ENCODE assay signal across 10 cellular contexts in genomic region chr12:48978291-48978740, GRCh38. TPM values are rescaled to one million over a fixed set of nuclear protein-coding genes. Genes with fewer than 3 reads are reported as not detected.
DNase-seq lines count a peak whose midpoint lies in the region; ATAC-seq, FAIRE-seq and TF ChIP-seq lines count a peak whose summit lies in the region.
"Had no signal": no experiment of that assay in that cellular context is flagged by ENCODE, and none has a peak within 500 bp of the region (broad histone marks: within the 10 kb centered on the region; RNA-seq: fewer than 3 reads in every experiment).

WNT1 (plus strand) TSS chr12:48978322; CDS start chr12:48978651, 329 bp downstream.

- DNase-seq in CD4-positive, alpha-beta T cell, result no peak
- no peak for DNase-seq in K562 (ENCODE audit: extremely low read depth in 1 of 4, low spot score in 3 of 4)
- DNase-seq in natural killer cell, result peak; percentile 50
- no peak for DNase-seq in foreskin melanocyte
- DNase-seq in SW 1271 (lab: John Stamatoyannopoulos, UW), result no peak
- no peak for DNase-seq in GM12891 (ENCODE audit: insufficient read length, low spot score)

- no peak for ATAC-seq in CD4-positive, alpha-beta T cell (ENCODE audit: poor library complexity)
- ATAC-seq in HG02885 (IDR thresholded peaks at IDR 0.05; ENCODE audit: poor library complexity, unreplicated experiment) (peak; percentile 22), K562 (no peak), natural killer cell (peak in 2 of 3 donors; percentile 3 to 14), GM18861 (IDR thresholded peaks at IDR 0.05; ENCODE audit: unreplicated experiment) (no peak)

- peaks cover 10 to 53% of the 10 kb centered on the region in 2 experiments; a peak in 4 of 5 replicates for H3K4me1 ChIP-seq in K562 (replicated peaks in 1 of 2; ENCODE audit: control insufficient read depth in 2 of 2, insufficient read depth in 2 of 2, low read length in 2 of 2)

- no peaks in the 10 kb centered on the region for H3K9me3 Mint-ChIP-seq in CD4-positive, alpha-beta T cell
- H3K9me3 Mint-ChIP-seq in natural killer cell, result no peaks in the 10 kb centered on the region

- peaks cover 63% of the 10 kb centered on the region for H3K27me3 Mint-ChIP-seq in CD4-positive, alpha-beta T cell
- peaks cover 21 to 36% of the 10 kb centered on the region in 2 donors for H3K27me3 Mint-ChIP-seq in natural killer cell (ENCODE audit: low read depth in 2 of 2)

- BruUV-seq in K562 (replicated peaks; lab: Mats Ljungman, UMichigan), result no TSS peak

- H3K4me3 ChIP-seq in K562, result no peak within 1 kb of the TSS

- no peak for TF ChIP-seq RAD21 in K562 (CRISPR knock-in tag; conservative IDR thresholded peaks at IDR 0.05 in 1 of 2, IDR thresholded peaks at IDR 0.05 in 1 of 2)

- H3K9me3 ChIP-seq in CD4-positive, alpha-beta T cell (ENCODE audit: control insufficient read depth, low read length), result no peaks in the 10 kb centered on the region
- no peaks in the 10 kb centered on the region for H3K9me3 ChIP-seq in K562 (replicated peaks; ENCODE audit: control insufficient read depth, insufficient read depth, low read depth, low read length)

- H3K4me1 Mint-ChIP-seq in CD4-positive, alpha-beta T cell (ENCODE audit: low read depth), result peaks cover 54% of the 10 kb centered on the region
- H3K4me1 Mint-ChIP-seq in natural killer cell, result peaks cover 53 to 57% of the 10 kb centered on the region in 2 donors

- H3K9ac ChIP-seq in K562 (ENCODE audit: insufficient read depth in 1 of 2, low read depth in 2 of 2, low read length in 2 of 2), result peak within 1 kb of the TSS; percentile 14 to 17; a peak in 1 of 4 replicates

- no peak for TF ChIP-seq EP300 in K562 (IDR thresholded peaks at IDR 0.05; ENCODE audit: low read length)

- H3K9me1 ChIP-seq in K562 (ENCODE audit: control insufficient read depth, insufficient read depth, low read length), result peaks cover 3% of the 10 kb centered on the region

- in situ Hi-C loops in K562 (cut with MboI), result no loop called here

- CTCF ChIA-PET in CD4-positive, alpha-beta T cell (lab: Charles Lee), result interaction anchor here (0.7 to 6.6 kb wide), 27 partner anchors 10 to 125 kb away, joined by 3 to 62 read pairs (median 5); partner anchors contain the start of genes ARF3, DDN, DDX23 and FKBP11
- CTCF ChIA-PET in K562 (lab: Yijun Ruan, JAX; ENCODE audit: low intra/inter-chr PET ratio), result interaction anchor here (0.7 to 1.2 kb wide), 3 partner anchors 10 to 66 kb away, joined by 3 to 5 read pairs (median 5); no protein-coding TSS in a partner anchor

- H3K36me3 ChIP-seq in K562 (ENCODE audit: control insufficient read depth, insufficient read depth, low read length), result no peaks in the 10 kb centered on the region

- H3K27me3 ChIP-seq in CD4-positive, alpha-beta T cell (ENCODE audit: control insufficient read depth, insufficient read depth, low read length), result peaks cover 38% of the 10 kb centered on the region
- peaks cover 44 to 48% of the 10 kb centered on the region in 2 experiments; a peak in 4 of 5 replicates for H3K27me3 ChIP-seq in K562 (ENCODE audit: control insufficient read depth in 2 of 2, insufficient read depth in 2 of 2, low read length in 2 of 2)

- H3K27ac ChIP-seq in CD4-positive, alpha-beta T cell (ENCODE audit: low read depth, low read length), result no peak within 1 kb of the TSS
- no peak within 1 kb of the TSS for H3K27ac ChIP-seq in K562 (ENCODE audit: extremely low read depth, low read depth, low read length)

- FAIRE-seq in K562 (lab: Jason Lieb, UNC), result no peak
- FAIRE-seq in GM12891 (lab: Jason Lieb, UNC), result no peak

- no peaks in the 10 kb centered on the region for H3K79me2 ChIP-seq in K562 (ENCODE audit: control insufficient read depth, insufficient read depth, low read length)

- POLR2A ChIA-PET in CD4-positive, alpha-beta T cell (lab: Charles Lee), result interaction anchor here (0.5 to 5.4 kb wide), 10 partner anchors 8 to 1206 kb away, joined by 3 to 38 read pairs (median 6); partner anchors contain the start of genes ARF3, DDX23, FKBP11 and KMT2D
- POLR2A ChIA-PET in K562 (lab: Yijun Ruan, JAX), result interaction anchor here (0.5 kb wide), 1 partner anchor 296 kb away, joined by 3 read pairs; no protein-coding TSS in a partner anchor

- TF ChIP-seq POLR2A in K562 (conservative IDR thresholded peaks at IDR 0.05), result no peak
- no peak for TF ChIP-seq POLR2A in GM12891 (IDR thresholded peaks at IDR 0.05; ENCODE audit: low read depth, low read length)

- intact Hi-C loops in CD4-positive, alpha-beta T cell (cut with DNase I, micrococcal nuclease), result loop anchor here (2.0 to 5.0 kb wide), 3 partner anchors 41 to 56 kb away; partner anchors contain the start of gene FKBP11 (in 1 of the 2)
- intact Hi-C loops in K562 (cut with micrococcal nuclease), result loop anchor here (10.0 kb wide), 1 partner anchor 366 kb away; the partner anchor contains the start of gene DNAJC22
- intact Hi-C loops in natural killer cell (cut with micrococcal nuclease), result loop anchor here (2.0 to 10.0 kb wide), 3 partner anchors 40 to 126 kb away; partner anchors contain the start of genes DDX23, FKBP11 and PRKAG1

- H3K4me3 Mint-ChIP-seq in CD4-positive, alpha-beta T cell, result peak within 1 kb of the TSS; percentile 93
- peak within 1 kb of the TSS; percentile 89 for H3K4me3 Mint-ChIP-seq in natural killer cell

- H3K4me2 ChIP-seq in K562 (ENCODE audit: insufficient read depth, low read length), result peak within 1 kb of the TSS; percentile 9; the same call in 1 of the 2 replicates

- H3K36me3 Mint-ChIP-seq in CD4-positive, alpha-beta T cell (ENCODE audit: low read depth), result no peaks in the 10 kb centered on the region
- no peaks in the 10 kb centered on the region for H3K36me3 Mint-ChIP-seq in natural killer cell

- H4K20me1 ChIP-seq in K562 (replicated peaks; ENCODE audit: control insufficient read depth, insufficient read depth, low read length), result no peaks in the 10 kb centered on the region; the same call in none of the 2 replicates

- TF ChIP-seq CTCF in CD4-positive, alpha-beta T cell (IDR thresholded peaks at IDR 0.05), result peak; percentile 62
- TF ChIP-seq CTCF in K562 (IDR thresholded peaks at IDR 0.05 in 2 of 3, conservative IDR thresholded peaks at IDR 0.05 in 1 of 3; ENCODE audit: insufficient read depth in 2 of 3, low read depth in 1 of 3, low read length in 3 of 3), result no peak
- TF ChIP-seq CTCF in natural killer cell (IDR thresholded peaks at IDR 0.05), result peak; percentile 81

- WGBS in K562 (ENCODE audit: insufficient coverage, low coverage, missing lambda C conversion rate), result 57% methylated on average over 8 of the region's 45 CpGs

- peak within 1 kb of the TSS; percentile 82 for H3K27ac Mint-ChIP-seq in CD4-positive, alpha-beta T cell
- H3K27ac Mint-ChIP-seq in natural killer cell, result peak within 1 kb of the TSS; percentile 73 to 94

- H2AFZ ChIP-seq in K562 (ENCODE audit: low read depth, low read length), result peak within 1 kb of the TSS; percentile 51

TF ChIP-seq in K562, 482 proteins besides CTCF, POLR2A, EP300 and RAD21 (continues in another document):
- no peak for TF ChIP-seq HOXB6 (CRISPR knock-in tag; IDR thresholded peaks at IDR 0.05; ENCODE audit: borderline replicate concordance)
- TF ChIP-seq RUNX1 (IDR thresholded peaks at IDR 0.05; ENCODE audit: low read depth), result no peak
- no peak for TF ChIP-seq BRCA1 (IDR thresholded peaks at IDR 0.05)
- peak; percentile 86; the same call in 1 of the 2 replicates for TF ChIP-seq BRCA1 (CRISPR knock-in tag; IDR thresholded peaks at IDR 0.05)
- TF ChIP-seq PCBP1 (IDR thresholded peaks at IDR 0.05; ENCODE audit: low read depth, low read length, poor library complexity, severe bottlenecking), result peak; percentile 56
- peak; percentile 69; the same call in 1 of the 2 replicates for TF ChIP-seq HNRNPL (IDR thresholded peaks at IDR 0.05; ENCODE audit: low read depth, low read length)

TF ChIP-seq in GM12891, 5 proteins besides CTCF, POLR2A, EP300 and RAD21:
- TF ChIP-seq POU2F2 (IDR thresholded peaks at IDR 0.05; ENCODE audit: low read depth, low read length), result no peak
- TF ChIP-seq POLR2AphosphoS5 (IDR thresholded peaks at IDR 0.05; ENCODE audit: low read depth, low read length), result no peak
- no peak for TF ChIP-seq SPI1 (IDR thresholded peaks at IDR 0.05; ENCODE audit: low read depth, low read length)
- TF ChIP-seq PAX5 (IDR thresholded peaks at IDR 0.05; ENCODE audit: insufficient read depth, low read length, severe bottlenecking), result no peak
- TF ChIP-seq TAF1 (IDR thresholded peaks at IDR 0.05; ENCODE audit: low read depth, low read length), result no peak

RNA-seq across cellular contexts. Expression of gene WNT1, which starts in this region (rescaled TPM):
- 1 to 10 TPM; 1.8 to 2.7 TPM for total RNA-seq in CD4-positive, alpha-beta T cell
- total RNA-seq in K562 (2011; cell fraction: chromatin; rRNA removed; ENCODE audit: low replicate concordance), result not detected in 2 replicates
- not detected in 2 replicates for total RNA-seq in K562 (2011; cell fraction: nucleolus; rRNA removed)
- total RNA-seq in K562 (2011; cell fraction: nucleoplasm; rRNA removed), result not detected in 2 replicates
- total RNA-seq in K562 (2014; rRNA removed) (not detected in 2 replicates), K562 (2014; rRNA removed; fragmentation: Illumina TruSeq; extraction: Trizol) (not detected in 2 replicates), K562 (2015; rRNA removed; fragmentation: Illumina TruSeq; extraction: Trizol) (not detected in 2 replicates), K562 (2021) (not detected in 2 replicates), natural killer cell (1 to 10 TPM; 1.1 to 2.0 (median 1.7) TPM)
- polyA plus RNA-seq in K562 (2011; rRNA removed) (not detected in 2 replicates), K562 (2014; fragmentation: Illumina TruSeq; extraction: Trizol) (not detected in 2 replicates), K562 (2014; fragmentation: Nextera tagmentation; extraction: Ambion mirVana) (not detected), K562 (2014; rRNA removed) (0.38 TPM in 1 of 2 replicates, not detected in the other)
- polyA plus RNA-seq in K562 (2011; cell fraction: cytosol; rRNA removed), result not detected in 2 replicates
- polyA plus RNA-seq in K562 (2011; cell fraction: nucleus; rRNA removed), result not detected in 2 replicates
- polyA plus RNA-seq in K562 (2012), result not detected in 2 replicates
- not detected in 2 replicates for polyA minus RNA-seq in K562 (2011; rRNA and poly(A)+ RNA removed)
- polyA minus RNA-seq in K562 (2011; cell fraction: cytosol; rRNA and poly(A)+ RNA removed), result not detected in 2 replicates
- polyA minus RNA-seq in K562 (2011; cell fraction: nucleus; rRNA and poly(A)+ RNA removed), result not detected in 2 replicates
- not detected for polyA plus RNA-seq in GM12891 (2012; ENCODE audit: low read depth, missing spikeins)
- total RNA-seq: activated CD8-positive, alpha-beta memory T cell treated with anti-CD3 and anti-CD28 coated beads for 36 hours; pulmonary artery endothelial cell had no signal

Comparison
In these comparisons a context has a peak if more than half of its experiments do, and no peak if none do; other contexts are left out.
1. ATAC-seq: peak in HG02885 (single experiment) and natural killer cell (2 of 3); none in CD4-positive, alpha-beta T cell (single experiment), K562 (single experiment) and GM18861 (single experiment).
2. CTCF ChIP-seq: peak in CD4-positive, alpha-beta T cell (single experiment) and natural killer cell (single experiment); none in K562 (0 of 3).